Comparison of ENCODE assay signal across 23 cellular contexts in genomic region chr5:115433918-115434317, GRCh38.
DNase-seq lines count a peak whose midpoint lies in the region; ATAC-seq and TF ChIP-seq lines count a peak whose summit lies in the region.
"Had no signal": no experiment of that assay in that cellular context is flagged by ENCODE, and none has a peak within 500 bp of the region (broad histone marks: within the 10 kb centered on the region; RNA-seq: fewer than 3 reads in every experiment).

No MANE protein-coding gene starts in this region.

- DNase-seq in natural killer cell treated with Interleukin-12 subunit alpha and Interleukin-12 subunit beta and Interleukin-15 and Interleukin-18, amount 100 ng/mL, for 72 hours (ENCODE audit: low spot score): no peak
- DNase-seq in natural killer cell: no peak
- DNase-seq in esophagus muscularis mucosa (ENCODE audit: extremely low spot score): peak; percentile 60
- DNase-seq in aorta: no peak
- no peak for DNase-seq in WERI-Rb-1
- DNase-seq: Calu3; CD4-positive, alpha-beta memory T cell; DMS79; GDM1; H9; MM.1S; NCI-H1105; NCI-H1694 treated with DMSO at 0.1 percent for 48 hours; NCI-H2107; NCI-H345; NCI-H69; SHP77 treated with DMSO at 0.1 percent for 48 hours had no signal

- no peaks in the 10 kb centered on the region for H3K4me1 Mint-ChIP-seq in natural killer cell treated with Interleukin-12 subunit alpha and Interleukin-12 subunit beta and Interleukin-15 and Interleukin-18, amount 100 ng/mL, for 72 hours (ENCODE audit: low read depth in 2 of 2)
- H3K4me1 Mint-ChIP-seq in natural killer cell: no peaks in the 10 kb centered on the region
- H3K4me1 Mint-ChIP-seq: CD4-positive, alpha-beta memory T cell had no signal

- no peak overlapping the region for H3K4me3 ChIP-seq in esophagus muscularis mucosa
- H3K4me3 ChIP-seq in aorta (ENCODE audit: low read length in 2 of 2): no peak overlapping the region
- H3K4me3 ChIP-seq in WERI-Rb-1 (ENCODE audit: low read depth, low read length): no peak overlapping the region

- no peaks in the 10 kb centered on the region for H3K27me3 ChIP-seq in esophagus muscularis mucosa
- no peaks in the 10 kb centered on the region for H3K27me3 ChIP-seq in aorta (ENCODE audit: control insufficient read depth in 1 of 2, insufficient read depth in 2 of 2, low read length in 1 of 2)
- H3K27me3 ChIP-seq in WERI-Rb-1 (ENCODE audit: insufficient read depth, low read depth, severe bottlenecking): no peaks in the 10 kb centered on the region

- peaks cover 0 to 4% (median 3%) of the 10 kb centered on the region in 4 donors for H3K9me3 ChIP-seq in esophagus muscularis mucosa
- H3K9me3 ChIP-seq in aorta (ENCODE audit: control insufficient read depth, low read length): no peaks in the 10 kb centered on the region
- H3K9me3 ChIP-seq in WERI-Rb-1 (ENCODE audit: severe bottlenecking): no peaks in the 10 kb centered on the region

- no peak overlapping the region for H3K27ac Mint-ChIP-seq in natural killer cell treated with Interleukin-12 subunit alpha and Interleukin-12 subunit beta and Interleukin-15 and Interleukin-18, amount 100 ng/mL, for 72 hours
- H3K27ac Mint-ChIP-seq in natural killer cell: no peak overlapping the region
- H3K27ac Mint-ChIP-seq: CD4-positive, alpha-beta memory T cell; H9 had no signal

- no peaks in the 10 kb centered on the region for H3K36me3 Mint-ChIP-seq in natural killer cell treated with Interleukin-12 subunit alpha and Interleukin-12 subunit beta and Interleukin-15 and Interleukin-18, amount 100 ng/mL, for 72 hours
- H3K36me3 Mint-ChIP-seq in natural killer cell: no peaks in the 10 kb centered on the region
- H3K36me3 Mint-ChIP-seq: CD4-positive, alpha-beta memory T cell had no signal

- peaks cover 0 to 67% (median 57%) of the 10 kb centered on the region in 4 donors for H3K4me1 ChIP-seq in esophagus muscularis mucosa
- peaks cover 0 to 1% of the 10 kb centered on the region in 2 donors for H3K4me1 ChIP-seq in aorta (ENCODE audit: control insufficient read depth in 1 of 2, insufficient read depth in 2 of 2, low read length in 2 of 2)

- TF ChIP-seq POLR2A in esophagus muscularis mucosa (IDR thresholded peaks at IDR 0.05; ENCODE audit: low read depth): no peak

- intact Hi-C loops in natural killer cell (cut with micrococcal nuclease) (no loop called here), esophagus muscularis mucosa (cut with DNase I) (loop anchor here (5.0 kb wide), 1 partner anchor 103 kb away; no protein-coding TSS in a partner anchor), aorta (cut with DNase I) (no loop called here)

- H3K36me3 ChIP-seq in esophagus muscularis mucosa (no peaks in the 10 kb centered on the region), aorta (ENCODE audit: control insufficient read depth in 1 of 2, insufficient read depth in 2 of 2, low read length in 1 of 2) (no peaks in the 10 kb centered on the region), WERI-Rb-1 (no peaks in the 10 kb centered on the region)

- TF ChIP-seq EP300 in esophagus muscularis mucosa (IDR thresholded peaks at IDR 0.05): no peak

- ATAC-seq in natural killer cell treated with Interleukin-12 subunit alpha and Interleukin-12 subunit beta and Interleukin-15 and Interleukin-18, amount 100 ng/mL, for 72 hours: peak; percentile 46 to 76
- ATAC-seq in natural killer cell (no peak), HG03039 (IDR thresholded peaks at IDR 0.05; ENCODE audit: unreplicated experiment) (peak; percentile 65), aorta (ENCODE audit: low FRiP score) (peak; percentile 38), GM18511 (IDR thresholded peaks at IDR 0.05; ENCODE audit: unreplicated experiment) (no peak), GM21737 (IDR thresholded peaks at IDR 0.05; ENCODE audit: unreplicated experiment) (no peak)
- ATAC-seq: HepG2, SK-N-SH treated with all-trans-retinoic acid at 6 μM for 48 hours had no signal

- H3K4me3 Mint-ChIP-seq in natural killer cell treated with Interleukin-12 subunit alpha and Interleukin-12 subunit beta and Interleukin-15 and Interleukin-18, amount 100 ng/mL, for 72 hours: no peak overlapping the region
- no peak overlapping the region for H3K4me3 Mint-ChIP-seq in natural killer cell
- H3K4me3 Mint-ChIP-seq: CD4-positive, alpha-beta memory T cell; H9 had no signal

- H3K9me3 Mint-ChIP-seq in natural killer cell treated with Interleukin-12 subunit alpha and Interleukin-12 subunit beta and Interleukin-15 and Interleukin-18, amount 100 ng/mL, for 72 hours: peaks cover 2% of the 10 kb centered on the region
- no peaks in the 10 kb centered on the region for H3K9me3 Mint-ChIP-seq in natural killer cell

- H3K27me3 Mint-ChIP-seq in natural killer cell treated with Interleukin-12 subunit alpha and Interleukin-12 subunit beta and Interleukin-15 and Interleukin-18, amount 100 ng/mL, for 72 hours: peaks cover 12 to 15% of the 10 kb centered on the region in 2 donors
- peaks cover 9 to 11% of the 10 kb centered on the region in 2 donors for H3K27me3 Mint-ChIP-seq in natural killer cell (ENCODE audit: low read depth in 2 of 2)

- H3K27ac ChIP-seq in esophagus muscularis mucosa (replicated peaks in 1 of 4) (peak overlapping the region in 2 of 4 donors; percentile 15 to 18), aorta (ENCODE audit: low read depth in 1 of 2, low read length in 2 of 2) (no peak overlapping the region), WERI-Rb-1 (no peak overlapping the region)
- H3K27ac ChIP-seq: KMS-11 had no signal

- TF ChIP-seq CTCF in natural killer cell (IDR thresholded peaks at IDR 0.05) (no peak), esophagus muscularis mucosa (IDR thresholded peaks at IDR 0.05) (no peak), WERI-Rb-1 (IDR thresholded peaks at IDR 0.05; ENCODE audit: low read depth, low read length) (no peak)

Comparison
In these comparisons a context has a peak if more than half of its experiments do, and no peak if none do; other contexts are left out.
1. ATAC-seq: peak in natural killer cell treated with Interleukin-12 subunit alpha and Interleukin-12 subunit beta and Interleukin-15 and Interleukin-18, amount 100 ng/mL, for 72 hours (2 of 2), HG03039 (single experiment) and aorta (single experiment); none in natural killer cell (0 of 3), GM18511 (single experiment) and GM21737 (single experiment).